34 cellular contexts compared by ENCODE assay signal in genomic region chr10:55043540-55043939, GRCh38.
"Had no signal": no experiment of that assay in that cellular context is flagged by ENCODE, and none has a peak within 500 bp of the region (broad histone marks: within the 10 kb centered on the region; RNA-seq: fewer than 3 reads in every experiment).

No MANE protein-coding gene starts in this region.

- H3K4me3 ChIP-seq: adrenal gland, ascending aorta, body of pancreas, breast epithelium, cardiac muscle cell had no signal

- H3K9me3 ChIP-seq: adrenal gland, ascending aorta, body of pancreas, breast epithelium had no signal

- ATAC-seq: activated naive CD4-positive, alpha-beta T cell treated with anti-CD3 and anti-CD28 coated beads, Interleukin-2, amount 50 U/mL, for 72 hours; activated naive CD8-positive, alpha-beta T cell treated with anti-CD3 and anti-CD28 coated beads, Interleukin-2, amount 50 U/mL, for 24 hours; activated T-cell treated with anti-CD3 and anti-CD28 coated beads, Interleukin-2, amount 50 U/mL, for 4 hours; activated T-cell treated with anti-CD3 and anti-CD28 coated beads, Interleukin-2, amount 50 U/mL, for 72 hours; activated T-helper 17 cell treated with anti-CD3 and anti-CD28 coated beads, Interleukin-2, amount 50 U/mL, for 72 hours; body of pancreas had no signal

- H3K27ac ChIP-seq: adrenal gland, ascending aorta, body of pancreas, brain microvascular endothelial cell, breast epithelium, cardiac muscle cell had no signal

- DNase-seq: activated effector memory CD4-positive, alpha-beta T cell treated with anti-CD3 and anti-CD28 coated beads, Interleukin-2, amount 50 U/mL, for 16 hours; activated effector memory CD4-positive, alpha-beta T cell treated with Interleukin-2 at 50 U/mL for 16 hours; activated gamma-delta T cell; activated gamma-delta T cell treated with Interleukin-2 at 50 U/mL for 16 hours; activated naive CD4-positive, alpha-beta T cell; activated naive CD4-positive, alpha-beta T cell treated with anti-CD3 and anti-CD28 coated beads for 36 hours; activated naive CD4-positive, alpha-beta T cell treated with anti-CD3 and anti-CD28 coated beads, Interleukin-2, amount 10 ng/mL, durations not matched to agents 7 days and 5 days; activated naive CD4-positive, alpha-beta T cell treated with anti-CD3 and anti-CD28 coated beads, Interleukin-2, amount 50 U/mL, for 16 hours; activated naive CD4-positive, alpha-beta T cell treated with Interleukin-2 at 50 U/mL for 16 hours; activated naive CD8-positive, alpha-beta T cell treated with anti-CD3 and anti-CD28 coated beads for 36 hours; activated naive CD8-positive, alpha-beta T cell treated with anti-CD3 and anti-CD28 coated beads, Interleukin-2, amount 10 ng/mL, durations not matched to agents 7 days and 5 days; activated naive CD8-positive, alpha-beta T cell treated with anti-CD3 and anti-CD28 coated beads, Interleukin-2, amount 50 U/mL, for 24 hours; activated T-cell treated with anti-CD3 and anti-CD28 coated beads, Interleukin-2, amount 50 U/mL, for 1 hour; activated T-cell treated with anti-CD3 and anti-CD28 coated beads, Interleukin-2, amount 50 U/mL, for 24 hours; activated T-cell treated with anti-CD3 and anti-CD28 coated beads, Interleukin-2, amount 50 U/mL, for 4 hours; activated T-cell treated with anti-CD3 and anti-CD28 coated beads, Interleukin-2, amount 50 U/mL, for 48 hours; activated T-cell treated with anti-CD3 and anti-CD28 coated beads, Interleukin-2, amount 50 U/mL, for 72 hours; adrenal gland; amniotic stem cell; amygdala; anterior cingulate cortex; aorta; body of pancreas; brain microvascular endothelial cell; caudate nucleus; central memory CD4-positive, alpha-beta T cell; cerebellar nuclear complex had no signal

- FAIRE-seq: astrocyte, bronchial epithelial cell had no signal

- H3K27me3 ChIP-seq: adrenal gland, ascending aorta, body of pancreas, brain microvascular endothelial cell, breast epithelium, cardiac muscle cell had no signal

- H3K4me1 ChIP-seq: adrenal gland, ascending aorta, body of pancreas, breast epithelium had no signal

- H3K36me3 ChIP-seq: adrenal gland, ascending aorta, brain microvascular endothelial cell, breast epithelium, cardiac muscle cell had no signal
